In genomic region chr11:62671604-62672528, GRCh38 we compare ENCODE assay signal across 1 cellular context.
A peak's percentile ranks its signal among the peaks of the same experiment; 100 is the strongest.
TF ChIP-seq lines count a peak whose summit lies in the region.

LBHD1 (minus strand) TSS chr11:62672267; CDS start chr11:62670031, 2,236 bp downstream.
UQCC3 (plus strand) TSS chr11:62671673; CDS start chr11:62671746, 73 bp downstream.

TF ChIP-seq in K562, 482 proteins besides CTCF, POLR2A, EP300 and RAD21 (continued from another document and continues in another):
- TF ChIP-seq, protein P1, sequence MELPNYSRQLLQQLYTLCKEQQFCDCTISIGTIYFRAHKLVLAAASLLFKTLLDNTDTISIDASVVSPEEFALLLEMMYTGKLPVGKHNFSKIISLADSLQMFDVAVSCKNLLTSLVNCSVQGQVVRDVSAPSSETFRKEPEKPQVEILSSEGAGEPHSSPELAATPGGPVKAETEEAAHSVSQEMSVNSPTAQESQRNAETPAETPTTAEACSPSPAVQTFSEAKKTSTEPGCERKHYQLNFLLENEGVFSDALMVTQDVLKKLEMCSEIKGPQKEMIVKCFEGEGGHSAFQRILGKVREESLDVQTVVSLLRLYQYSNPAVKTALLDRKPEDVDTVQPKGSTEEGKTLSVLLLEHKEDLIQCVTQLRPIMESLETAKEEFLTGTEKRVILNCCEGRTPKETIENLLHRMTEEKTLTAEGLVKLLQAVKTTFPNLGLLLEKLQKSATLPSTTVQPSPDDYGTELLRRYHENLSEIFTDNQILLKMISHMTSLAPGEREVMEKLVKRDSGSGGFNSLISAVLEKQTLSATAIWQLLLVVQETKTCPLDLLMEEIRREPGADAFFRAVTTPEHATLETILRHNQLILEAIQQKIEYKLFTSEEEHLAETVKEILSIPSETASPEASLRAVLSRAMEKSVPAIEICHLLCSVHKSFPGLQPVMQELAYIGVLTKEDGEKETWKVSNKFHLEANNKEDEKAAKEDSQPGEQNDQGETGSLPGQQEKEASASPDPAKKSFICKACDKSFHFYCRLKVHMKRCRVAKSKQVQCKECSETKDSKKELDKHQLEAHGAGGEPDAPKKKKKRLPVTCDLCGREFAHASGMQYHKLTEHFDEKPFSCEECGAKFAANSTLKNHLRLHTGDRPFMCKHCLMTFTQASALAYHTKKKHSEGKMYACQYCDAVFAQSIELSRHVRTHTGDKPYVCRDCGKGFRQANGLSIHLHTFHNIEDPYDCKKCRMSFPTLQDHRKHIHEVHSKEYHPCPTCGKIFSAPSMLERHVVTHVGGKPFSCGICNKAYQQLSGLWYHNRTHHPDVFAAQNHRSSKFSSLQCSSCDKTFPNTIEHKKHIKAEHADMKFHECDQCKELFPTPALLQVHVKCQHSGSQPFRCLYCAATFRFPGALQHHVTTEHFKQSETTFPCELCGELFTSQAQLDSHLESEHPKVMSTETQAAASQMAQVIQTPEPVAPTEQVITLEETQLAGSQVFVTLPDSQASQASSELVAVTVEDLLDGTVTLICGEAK (IDR thresholded peaks at IDR 0.05): peak; percentile 76
- TF ChIP-seq, protein P1 (CRISPR knock-in tag; IDR thresholded peaks at IDR 0.05): no peak
- TF ChIP-seq ETS1 (conservative IDR thresholded peaks at IDR 0.05; ENCODE audit: control insufficient read depth, low read depth, low read length): peak; percentile 41; the same call in 1 of the 2 replicates
- TF ChIP-seq NFRKB (IDR thresholded peaks at IDR 0.05; ENCODE audit: low read depth): peak; percentile 83
- no peak; the same call in 1 of the 2 replicates for TF ChIP-seq TARDBP (IDR thresholded peaks at IDR 0.05)
- 0 out of 2 replicates have a peak, but pooled peaks have one; percentile 69 for TF ChIP-seq ZC3H4 (CRISPR knock-in tag; IDR thresholded peaks at IDR 0.05; ENCODE audit: borderline replicate concordance)
- TF ChIP-seq HNRNPLL (IDR thresholded peaks at IDR 0.05; ENCODE audit: low read depth, low read length, poor library complexity, severe bottlenecking): peak; percentile 99
- no peak for TF ChIP-seq ATF7 (IDR thresholded peaks at IDR 0.05)
- TF ChIP-seq POLR2AphosphoS2 (IDR thresholded peaks at IDR 0.05; ENCODE audit: low read length): no peak; the same call in 1 of the 2 replicates
- no peak for TF ChIP-seq HIVEP1 (CRISPR knock-in tag; IDR thresholded peaks at IDR 0.05)
- TF ChIP-seq COPS2 (conservative IDR thresholded peaks at IDR 0.05): no peak
- TF ChIP-seq TBL1XR1 (IDR thresholded peaks at IDR 0.05; ENCODE audit: low read length in 2 of 2): peak in 1 of 2 experiments; percentile 20; a peak in 1 of 4 replicates
- TF ChIP-seq XRCC3 (IDR thresholded peaks at IDR 0.05): no peak
- 0 out of 2 replicates have a peak, but pooled peaks have one; percentile 42 for TF ChIP-seq ZNF316 (IDR thresholded peaks at IDR 0.05)
- TF ChIP-seq KDM5B (IDR thresholded peaks at IDR 0.05; ENCODE audit: insufficient replicate concordance, low read depth, low read length): peak; percentile 90
- TF ChIP-seq, protein P2, sequence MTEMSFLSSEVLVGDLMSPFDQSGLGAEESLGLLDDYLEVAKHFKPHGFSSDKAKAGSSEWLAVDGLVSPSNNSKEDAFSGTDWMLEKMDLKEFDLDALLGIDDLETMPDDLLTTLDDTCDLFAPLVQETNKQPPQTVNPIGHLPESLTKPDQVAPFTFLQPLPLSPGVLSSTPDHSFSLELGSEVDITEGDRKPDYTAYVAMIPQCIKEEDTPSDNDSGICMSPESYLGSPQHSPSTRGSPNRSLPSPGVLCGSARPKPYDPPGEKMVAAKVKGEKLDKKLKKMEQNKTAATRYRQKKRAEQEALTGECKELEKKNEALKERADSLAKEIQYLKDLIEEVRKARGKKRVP (CRISPR knock-in tag; IDR thresholded peaks at IDR 0.05): no peak
- TF ChIP-seq MTF1 (CRISPR knock-in tag; IDR thresholded peaks at IDR 0.05; ENCODE audit: borderline replicate concordance): no peak
- no peak for TF ChIP-seq ZNF212 (CRISPR knock-in tag; IDR thresholded peaks at IDR 0.05)
- TF ChIP-seq MAFK (IDR thresholded peaks at IDR 0.05; ENCODE audit: low read length): no peak
- peak; percentile 89; the same call in 1 of the 2 replicates for TF ChIP-seq SUPT5H (IDR thresholded peaks at IDR 0.05)
- TF ChIP-seq, protein P3, sequence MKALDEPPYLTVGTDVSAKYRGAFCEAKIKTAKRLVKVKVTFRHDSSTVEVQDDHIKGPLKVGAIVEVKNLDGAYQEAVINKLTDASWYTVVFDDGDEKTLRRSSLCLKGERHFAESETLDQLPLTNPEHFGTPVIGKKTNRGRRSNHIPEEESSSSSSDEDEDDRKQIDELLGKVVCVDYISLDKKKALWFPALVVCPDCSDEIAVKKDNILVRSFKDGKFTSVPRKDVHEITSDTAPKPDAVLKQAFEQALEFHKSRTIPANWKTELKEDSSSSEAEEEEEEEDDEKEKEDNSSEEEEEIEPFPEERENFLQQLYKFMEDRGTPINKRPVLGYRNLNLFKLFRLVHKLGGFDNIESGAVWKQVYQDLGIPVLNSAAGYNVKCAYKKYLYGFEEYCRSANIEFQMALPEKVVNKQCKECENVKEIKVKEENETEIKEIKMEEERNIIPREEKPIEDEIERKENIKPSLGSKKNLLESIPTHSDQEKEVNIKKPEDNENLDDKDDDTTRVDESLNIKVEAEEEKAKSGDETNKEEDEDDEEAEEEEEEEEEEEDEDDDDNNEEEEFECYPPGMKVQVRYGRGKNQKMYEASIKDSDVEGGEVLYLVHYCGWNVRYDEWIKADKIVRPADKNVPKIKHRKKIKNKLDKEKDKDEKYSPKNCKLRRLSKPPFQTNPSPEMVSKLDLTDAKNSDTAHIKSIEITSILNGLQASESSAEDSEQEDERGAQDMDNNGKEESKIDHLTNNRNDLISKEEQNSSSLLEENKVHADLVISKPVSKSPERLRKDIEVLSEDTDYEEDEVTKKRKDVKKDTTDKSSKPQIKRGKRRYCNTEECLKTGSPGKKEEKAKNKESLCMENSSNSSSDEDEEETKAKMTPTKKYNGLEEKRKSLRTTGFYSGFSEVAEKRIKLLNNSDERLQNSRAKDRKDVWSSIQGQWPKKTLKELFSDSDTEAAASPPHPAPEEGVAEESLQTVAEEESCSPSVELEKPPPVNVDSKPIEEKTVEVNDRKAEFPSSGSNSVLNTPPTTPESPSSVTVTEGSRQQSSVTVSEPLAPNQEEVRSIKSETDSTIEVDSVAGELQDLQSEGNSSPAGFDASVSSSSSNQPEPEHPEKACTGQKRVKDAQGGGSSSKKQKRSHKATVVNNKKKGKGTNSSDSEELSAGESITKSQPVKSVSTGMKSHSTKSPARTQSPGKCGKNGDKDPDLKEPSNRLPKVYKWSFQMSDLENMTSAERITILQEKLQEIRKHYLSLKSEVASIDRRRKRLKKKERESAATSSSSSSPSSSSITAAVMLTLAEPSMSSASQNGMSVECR (CRISPR knock-in tag; IDR thresholded peaks at IDR 0.05): peak; percentile 92
- peak; percentile 4 for TF ChIP-seq FIP1L1 (IDR thresholded peaks at IDR 0.05; ENCODE audit: low read depth, low read length, poor library complexity, severe bottlenecking)
- TF ChIP-seq, protein P4, sequence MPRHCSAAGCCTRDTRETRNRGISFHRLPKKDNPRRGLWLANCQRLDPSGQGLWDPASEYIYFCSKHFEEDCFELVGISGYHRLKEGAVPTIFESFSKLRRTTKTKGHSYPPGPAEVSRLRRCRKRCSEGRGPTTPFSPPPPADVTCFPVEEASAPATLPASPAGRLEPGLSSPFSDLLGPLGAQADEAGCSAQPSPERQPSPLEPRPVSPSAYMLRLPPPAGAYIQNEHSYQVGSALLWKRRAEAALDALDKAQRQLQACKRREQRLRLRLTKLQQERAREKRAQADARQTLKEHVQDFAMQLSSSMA (CRISPR knock-in tag; IDR thresholded peaks at IDR 0.05): 0 out of 2 replicates have a peak, but pooled peaks have one; percentile 70
- TF ChIP-seq NFIC (IDR thresholded peaks at IDR 0.05): peak; percentile 49; the same call in 1 of the 2 replicates
- TF ChIP-seq FOSL1 (tag; conservative IDR thresholded peaks at IDR 0.05): no peak
- TF ChIP-seq, protein P5, sequence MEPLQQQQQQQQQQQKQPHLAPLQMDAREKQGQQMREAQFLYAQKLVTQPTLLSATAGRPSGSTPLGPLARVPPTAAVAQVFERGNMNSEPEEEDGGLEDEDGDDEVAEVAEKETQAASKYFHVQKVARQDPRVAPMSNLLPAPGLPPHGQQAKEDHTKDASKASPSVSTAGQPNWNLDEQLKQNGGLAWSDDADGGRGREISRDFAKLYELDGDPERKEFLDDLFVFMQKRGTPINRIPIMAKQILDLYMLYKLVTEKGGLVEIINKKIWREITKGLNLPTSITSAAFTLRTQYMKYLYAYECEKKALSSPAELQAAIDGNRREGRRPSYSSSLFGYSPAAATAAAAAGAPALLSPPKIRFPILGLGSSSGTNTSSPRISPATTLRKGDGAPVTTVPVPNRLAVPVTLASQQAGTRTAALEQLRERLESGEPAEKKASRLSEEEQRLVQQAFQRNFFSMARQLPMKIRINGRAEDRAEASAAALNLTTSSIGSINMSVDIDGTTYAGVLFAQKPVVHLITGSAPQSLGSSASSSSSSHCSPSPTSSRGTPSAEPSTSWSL (CRISPR knock-in tag; IDR thresholded peaks at IDR 0.05; ENCODE audit: borderline replicate concordance): peak; percentile 19; the same call in 1 of the 2 replicates
- TF ChIP-seq ZBTB7A (IDR thresholded peaks at IDR 0.05; ENCODE audit: borderline replicate concordance, control insufficient read depth, low read depth, low read length): peak; percentile 79; the same call in 1 of the 2 replicates
- peak; percentile 1; the same call in 1 of the 2 replicates for TF ChIP-seq PTBP1 (IDR thresholded peaks at IDR 0.05; ENCODE audit: low read depth, low read length)
- no peak for TF ChIP-seq FOS (IDR thresholded peaks at IDR 0.05; ENCODE audit: extremely low read depth, insufficient read length)
- TF ChIP-seq MEF2D (tag; conservative IDR thresholded peaks at IDR 0.05; ENCODE audit: low read depth): no peak
- TF ChIP-seq, protein P6, sequence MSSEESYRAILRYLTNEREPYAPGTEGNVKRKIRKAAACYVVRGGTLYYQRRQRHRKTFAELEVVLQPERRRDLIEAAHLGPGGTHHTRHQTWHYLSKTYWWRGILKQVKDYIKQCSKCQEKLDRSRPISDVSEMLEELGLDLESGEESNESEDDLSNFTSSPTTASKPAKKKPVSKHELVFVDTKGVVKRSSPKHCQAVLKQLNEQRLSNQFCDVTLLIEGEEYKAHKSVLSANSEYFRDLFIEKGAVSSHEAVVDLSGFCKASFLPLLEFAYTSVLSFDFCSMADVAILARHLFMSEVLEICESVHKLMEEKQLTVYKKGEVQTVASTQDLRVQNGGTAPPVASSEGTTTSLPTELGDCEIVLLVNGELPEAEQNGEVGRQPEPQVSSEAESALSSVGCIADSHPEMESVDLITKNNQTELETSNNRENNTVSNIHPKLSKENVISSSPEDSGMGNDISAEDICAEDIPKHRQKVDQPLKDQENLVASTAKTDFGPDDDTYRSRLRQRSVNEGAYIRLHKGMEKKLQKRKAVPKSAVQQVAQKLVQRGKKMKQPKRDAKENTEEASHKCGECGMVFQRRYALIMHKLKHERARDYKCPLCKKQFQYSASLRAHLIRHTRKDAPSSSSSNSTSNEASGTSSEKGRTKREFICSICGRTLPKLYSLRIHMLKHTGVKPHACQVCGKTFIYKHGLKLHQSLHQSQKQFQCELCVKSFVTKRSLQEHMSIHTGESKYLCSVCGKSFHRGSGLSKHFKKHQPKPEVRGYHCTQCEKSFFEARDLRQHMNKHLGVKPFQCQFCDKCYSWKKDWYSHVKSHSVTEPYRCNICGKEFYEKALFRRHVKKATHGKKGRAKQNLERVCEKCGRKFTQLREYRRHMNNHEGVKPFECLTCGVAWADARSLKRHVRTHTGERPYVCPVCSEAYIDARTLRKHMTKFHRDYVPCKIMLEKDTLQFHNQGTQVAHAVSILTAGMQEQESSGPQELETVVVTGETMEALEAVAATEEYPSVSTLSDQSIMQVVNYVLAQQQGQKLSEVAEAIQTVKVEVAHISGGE (CRISPR knock-in tag; IDR thresholded peaks at IDR 0.05): peak in 1 of 3 experiments; percentile 77; a peak in 2 of 6 replicates
- no peak for TF ChIP-seq YBX1 (IDR thresholded peaks at IDR 0.05)
- no peak for TF ChIP-seq ZNF586 (CRISPR knock-in tag; conservative IDR thresholded peaks at IDR 0.05)
- no peak for TF ChIP-seq RFX7 (CRISPR knock-in tag; IDR thresholded peaks at IDR 0.05)
- peak; percentile 90 for TF ChIP-seq EP400 (IDR thresholded peaks at IDR 0.05)
- TF ChIP-seq ZNF717 (CRISPR knock-in tag; IDR thresholded peaks at IDR 0.05): no peak
- TF ChIP-seq POLR2AphosphoS5 (IDR thresholded peaks at IDR 0.05; ENCODE audit: control insufficient read depth, insufficient read depth, low read depth, low read length): peak; percentile 79
